6 cellular contexts compared by ENCODE assay signal in genomic region chr14:105873870-105874512, GRCh38.
"Had no signal": no experiment of that assay in that cellular context is flagged by ENCODE, and none has a peak within 500 bp of the region (broad histone marks: within the 10 kb centered on the region; RNA-seq: fewer than 3 reads in every experiment).

No MANE protein-coding gene starts in this region.

- H3K4me1 Mint-ChIP-seq: GM23338, H9, IgD-negative memory B cell had no signal

- H3K27me3 Mint-ChIP-seq: IgD-negative memory B cell had no signal

- H3K4me3 Mint-ChIP-seq: GM23338, H9 had no signal

- H3K4me3 ChIP-seq: GM23338 had no signal

- H3K36me3 Mint-ChIP-seq: IgD-negative memory B cell had no signal

- H3K27ac Mint-ChIP-seq: GM23338, H9 had no signal

- ATAC-seq: GM23338 had no signal

- H3K9me3 Mint-ChIP-seq: IgD-negative memory B cell had no signal

- DNase-seq: H9, HCEC 1CT, Kasumi-1, KG1 had no signal
